24 cellular contexts compared by ENCODE assay signal in the genomic region with DNA sequence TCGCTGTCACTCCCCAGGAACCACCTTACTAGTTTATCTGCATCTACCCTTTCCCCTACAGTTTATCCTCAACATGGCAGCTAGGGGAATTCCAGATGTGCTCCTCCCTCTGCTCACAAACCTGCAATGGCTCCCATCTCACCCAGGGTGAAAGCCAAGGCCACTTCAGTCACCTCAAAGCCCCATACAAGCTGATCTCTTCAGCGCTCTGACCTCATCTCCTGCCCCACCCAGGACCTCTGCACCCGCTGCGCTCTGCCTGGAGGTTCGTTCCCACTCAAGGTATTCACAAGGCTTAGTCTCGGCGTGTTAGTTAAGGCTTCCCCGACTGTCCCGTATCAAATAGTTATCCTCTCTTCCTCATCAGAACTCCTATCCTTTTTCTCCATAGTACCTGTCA. TPM values are rescaled to one million over a fixed set of nuclear protein-coding genes. Genes with fewer than 3 reads are reported as not detected.
DNase-seq lines count a peak whose midpoint lies in the region; ATAC-seq, FAIRE-seq and TF ChIP-seq lines count a peak whose summit lies in the region.
"Had no signal": no experiment of that assay in that cellular context is flagged by ENCODE, and none has a peak within 500 bp of the region (broad histone marks: within the 10 kb centered on the region; RNA-seq: fewer than 3 reads in every experiment).

No MANE protein-coding gene starts in this region.

- DNase-seq in T-helper 1 cell (no peak), astrocyte (ENCODE audit: low read depth) (no peak), OCI-LY7 (ENCODE audit: low spot score) (no peak), trophoblast cell (no peak)
- no peak for DNase-seq in CD8-positive, alpha-beta T cell
- DNase-seq in naive thymus-derived CD8-positive, alpha-beta T cell = no peak
- DNase-seq: activated CD4-positive, CD25-positive, alpha-beta regulatory T cell; activated CD8-positive, alpha-beta memory T cell treated with anti-CD3 and anti-CD28 coated beads for 24 hours; left ventricle myocardium superior; NCI-H1417; NCI-H82; nephron progenitor cell; OCI-M1; stimulated activated CD4-positive, alpha-beta T cell treated with anti-CD3 and anti-CD28 coated beads, Interleukin-12 subunit alpha, Interleukin-12 subunit beta, amount 100 ng/mL, for 4 hours; stimulated activated CD4-positive, alpha-beta T cell treated with anti-CD3 and anti-CD28 coated beads, Interleukin-4, amount 100 ng/mL, for 24 hours; stimulated activated naive CD8-positive, alpha-beta T cell treated with anti-CD3 and anti-CD28 coated beads, Interleukin-15, Interleukin-2, amounts not matched to agents 100 U/mL and 50 U/mL, for 24 hours had no signal

- H3K27ac ChIP-seq in CD8-positive, alpha-beta T cell (ENCODE audit: low read depth, low read length) = no peak overlapping the region
- no peak overlapping the region for H3K27ac ChIP-seq in astrocyte (ENCODE audit: low read depth, low read length)
- no peak overlapping the region for H3K27ac ChIP-seq in OCI-LY7 (ENCODE audit: low read depth, low read length, poor library complexity, severe bottlenecking)
- H3K27ac ChIP-seq in trophoblast cell (ENCODE audit: low read depth, low read length) = no peak overlapping the region
- H3K27ac ChIP-seq: 22Rv1, right lobe of liver, thoracic aorta had no signal

- H3K36me3 ChIP-seq in CD8-positive, alpha-beta T cell (ENCODE audit: insufficient read depth, low read length) = peaks cover 5% of the 10 kb centered on the region
- H3K36me3 ChIP-seq in astrocyte (ENCODE audit: insufficient read depth, low read length) (no peaks in the 10 kb centered on the region), OCI-LY7 (ENCODE audit: insufficient read depth, low read length) (peaks cover 26% of the 10 kb centered on the region), trophoblast cell (ENCODE audit: control insufficient read depth in 1 of 2, insufficient read depth in 2 of 2, low read length in 2 of 2) (peaks cover 15 to 19% of the 10 kb centered on the region in 2 experiments)

- no peak overlapping the region for H4K91ac ChIP-seq in trophoblast cell (ENCODE audit: low read depth, low read length)

- no peak overlapping the region for H2BK5ac ChIP-seq in trophoblast cell (ENCODE audit: low read depth, low read length, poor library complexity)

- H3K18ac ChIP-seq in trophoblast cell (ENCODE audit: low read length) = no peak overlapping the region

- no CpG with 5 or more reads among the region's 9 CpGs for WGBS in trophoblast cell (ENCODE audit: extremely low coverage, insufficient coverage, insufficient read length)

- H3K9me3 ChIP-seq in CD8-positive, alpha-beta T cell (ENCODE audit: low read length) = no peaks in the 10 kb centered on the region
- H3K9me3 ChIP-seq in astrocyte (ENCODE audit: insufficient read depth, low read depth, low read length) (no peaks in the 10 kb centered on the region), OCI-LY7 (ENCODE audit: low read length) (no peaks in the 10 kb centered on the region), trophoblast cell (ENCODE audit: insufficient read depth, low read depth, low read length) (no peaks in the 10 kb centered on the region)
- H3K9me3 ChIP-seq: right lobe of liver, thoracic aorta had no signal

- no peaks in the 10 kb centered on the region for H3K4me1 ChIP-seq in CD8-positive, alpha-beta T cell (ENCODE audit: insufficient read depth, low read length)
- H3K4me1 ChIP-seq in astrocyte (ENCODE audit: insufficient read depth, low read length) (no peaks in the 10 kb centered on the region), OCI-LY7 (ENCODE audit: insufficient read depth, low read length, poor library complexity, severe bottlenecking) (no peaks in the 10 kb centered on the region), trophoblast cell (ENCODE audit: control insufficient read depth in 1 of 2, insufficient read depth in 2 of 2, low read length in 2 of 2) (no peaks in the 10 kb centered on the region)
- H3K4me1 ChIP-seq: right lobe of liver had no signal

- no peak for FAIRE-seq in astrocyte (lab: Jason Lieb, UNC)
- FAIRE-seq: islet of Langerhans had no signal

- no peak overlapping the region for H3K14ac ChIP-seq in trophoblast cell (ENCODE audit: low read length)

- H3K4ac ChIP-seq in trophoblast cell (ENCODE audit: low read depth, low read length) = no peak overlapping the region

- H3K9me3 Mint-ChIP-seq in T-helper 1 cell treated with Interleukin-12 subunit alpha and Interleukin-12 subunit beta and Interleukin-4 antibody, amounts not matched to agents 30 μg/mL and 1 μg/mL, for 36 hours = no peaks in the 10 kb centered on the region
- no peaks in the 10 kb centered on the region for H3K9me3 Mint-ChIP-seq in CD8-positive, alpha-beta T cell
- H3K9me3 Mint-ChIP-seq in astrocyte (ENCODE audit: unreplicated experiment) = no peaks in the 10 kb centered on the region
- H3K9me3 Mint-ChIP-seq in naive thymus-derived CD8-positive, alpha-beta T cell = no peaks in the 10 kb centered on the region
- H3K9me3 Mint-ChIP-seq: nephron progenitor cell had no signal

- peaks cover 9% of the 10 kb centered on the region for H3K79me2 ChIP-seq in astrocyte (ENCODE audit: insufficient read depth, low read length)
- H3K79me2 ChIP-seq in OCI-LY7 (ENCODE audit: insufficient read depth, low read depth, low read length) = no peaks in the 10 kb centered on the region
- H3K79me2 ChIP-seq in trophoblast cell (ENCODE audit: control insufficient read depth, insufficient read depth, low read length, poor library complexity) = no peaks in the 10 kb centered on the region

- H3K27me3 Mint-ChIP-seq in T-helper 1 cell treated with Interleukin-12 subunit alpha and Interleukin-12 subunit beta and Interleukin-4 antibody, amounts not matched to agents 30 μg/mL and 1 μg/mL, for 36 hours (ENCODE audit: low read depth) = no peaks in the 10 kb centered on the region
- H3K27me3 Mint-ChIP-seq in CD8-positive, alpha-beta T cell (ENCODE audit: low read depth) = no peaks in the 10 kb centered on the region
- no peaks in the 10 kb centered on the region for H3K27me3 Mint-ChIP-seq in astrocyte (ENCODE audit: low read depth, unreplicated experiment)
- H3K27me3 Mint-ChIP-seq in naive thymus-derived CD8-positive, alpha-beta T cell = no peaks in the 10 kb centered on the region

- BruUV-seq in OCI-LY7 (replicated peaks; lab: Mats Ljungman, UMichigan) = no TSS peak

- H3K79me1 ChIP-seq in trophoblast cell (ENCODE audit: low read length) = no peaks in the 10 kb centered on the region

- no peak for TF ChIP-seq CTCF in CD8-positive, alpha-beta T cell (IDR thresholded peaks at IDR 0.05)
- TF ChIP-seq CTCF in astrocyte (IDR thresholded peaks at IDR 0.05; ENCODE audit: insufficient read depth, low read depth, low read length) = no peak
- TF ChIP-seq CTCF in OCI-LY7 (conservative IDR thresholded peaks at IDR 0.05; ENCODE audit: low read length) = no peak

- POLR2A ChIA-PET in CD8-positive, alpha-beta T cell (lab: Charles Lee) = no interaction called here
- POLR2A ChIA-PET in naive thymus-derived CD8-positive, alpha-beta T cell (lab: Charles Lee) = no interaction called here
- POLR2A ChIA-PET in OCI-LY7 (lab: Charles Lee) = no interaction called here

- no peak overlapping the region for H4K12ac ChIP-seq in trophoblast cell (ENCODE audit: low read depth, low read length)

- peaks cover 9% of the 10 kb centered on the region for H3K4me1 Mint-ChIP-seq in T-helper 1 cell treated with Interleukin-12 subunit alpha and Interleukin-12 subunit beta and Interleukin-4 antibody, amounts not matched to agents 30 μg/mL and 1 μg/mL, for 36 hours (ENCODE audit: low read depth)
- H3K4me1 Mint-ChIP-seq in CD8-positive, alpha-beta T cell (ENCODE audit: low read depth) = no peaks in the 10 kb centered on the region
- peaks cover 15% of the 10 kb centered on the region for H3K4me1 Mint-ChIP-seq in astrocyte (ENCODE audit: low read depth, unreplicated experiment)
- peaks cover 0 to 15% (median 4%) of the 10 kb centered on the region in 4 donors for H3K4me1 Mint-ChIP-seq in naive thymus-derived CD8-positive, alpha-beta T cell

- H3K4me2 ChIP-seq in astrocyte (ENCODE audit: low read length) = no peak overlapping the region
- no peak overlapping the region for H3K4me2 ChIP-seq in OCI-LY7 (ENCODE audit: low read length)
- H3K4me2 ChIP-seq in trophoblast cell (ENCODE audit: low read length) = no peak overlapping the region

- no peak overlapping the region for H3K4me3 ChIP-seq in CD8-positive, alpha-beta T cell (ENCODE audit: low read depth, low read length)
- H3K4me3 ChIP-seq in astrocyte (ENCODE audit: insufficient read depth, low read depth, low read length) (no peak overlapping the region), OCI-LY7 (ENCODE audit: low read depth, low read length, poor library complexity, severe bottlenecking) (no peak overlapping the region), trophoblast cell (ENCODE audit: low read depth, low read length) (no peak overlapping the region)
- H3K4me3 ChIP-seq: right lobe of liver, thoracic aorta had no signal

- H3K9ac ChIP-seq in astrocyte (ENCODE audit: low read length) = no peak overlapping the region
- H3K9ac ChIP-seq in trophoblast cell (ENCODE audit: low read length) = no peak overlapping the region

- no peaks in the 10 kb centered on the region for H3K9me2 ChIP-seq in OCI-LY7 (ENCODE audit: insufficient read depth, low read length)

- peak overlapping the region; percentile 56 for H3K27ac Mint-ChIP-seq in T-helper 1 cell treated with Interleukin-12 subunit alpha and Interleukin-12 subunit beta and Interleukin-4 antibody, amounts not matched to agents 30 μg/mL and 1 μg/mL, for 36 hours
- peak overlapping the region; percentile 7 for H3K27ac Mint-ChIP-seq in CD8-positive, alpha-beta T cell
- peak overlapping the region; percentile 23 for H3K27ac Mint-ChIP-seq in astrocyte (ENCODE audit: unreplicated experiment)
- H3K27ac Mint-ChIP-seq in naive thymus-derived CD8-positive, alpha-beta T cell = peak overlapping the region in 7 of 10 donors; percentile 31 to 85 (median 41)
- H3K27ac Mint-ChIP-seq: nephron progenitor cell had no signal

- H2AFZ ChIP-seq in astrocyte (ENCODE audit: low read depth, low read length) = no peak overlapping the region
- no peak overlapping the region for H2AFZ ChIP-seq in OCI-LY7 (ENCODE audit: low read length)
- no peak overlapping the region for H2AFZ ChIP-seq in trophoblast cell (ENCODE audit: insufficient read depth, low read length, poor library complexity)

- peaks cover 48% of the 10 kb centered on the region for H4K20me1 ChIP-seq in astrocyte (ENCODE audit: insufficient read depth, low read length)
- H4K20me1 ChIP-seq in OCI-LY7 (ENCODE audit: insufficient read depth, low read length) = no peaks in the 10 kb centered on the region

- no peak overlapping the region for H2BK120ac ChIP-seq in trophoblast cell (ENCODE audit: insufficient read depth, low read length, poor library complexity)

- intact Hi-C loops in CD8-positive, alpha-beta T cell (cut with DNase I, micrococcal nuclease) = no loop called here
- intact Hi-C loops in OCI-LY7 (cut with micrococcal nuclease; ENCODE audit: unreplicated experiment) = no loop called here

- H3K4me3 Mint-ChIP-seq in T-helper 1 cell treated with Interleukin-12 subunit alpha and Interleukin-12 subunit beta and Interleukin-4 antibody, amounts not matched to agents 30 μg/mL and 1 μg/mL, for 36 hours = no peak overlapping the region
- no peak overlapping the region for H3K4me3 Mint-ChIP-seq in CD8-positive, alpha-beta T cell
- no peak overlapping the region for H3K4me3 Mint-ChIP-seq in astrocyte (ENCODE audit: unreplicated experiment)
- H3K4me3 Mint-ChIP-seq in naive thymus-derived CD8-positive, alpha-beta T cell = no peak overlapping the region
- H3K4me3 Mint-ChIP-seq: nephron progenitor cell had no signal

- no peak overlapping the region for H2AK5ac ChIP-seq in trophoblast cell (ENCODE audit: low read length)

- ATAC-seq in CD8-positive, alpha-beta T cell = no peak
- ATAC-seq in naive thymus-derived CD8-positive, alpha-beta T cell = no peak
- ATAC-seq in GM18867 (IDR thresholded peaks at IDR 0.05; ENCODE audit: unreplicated experiment) = no peak
- ATAC-seq: stimulated activated naive CD8-positive, alpha-beta T cell treated with anti-CD3 and anti-CD28 coated beads, Interleukin-15, Interleukin-2, amounts not matched to agents 100 U/mL and 50 U/mL, for 24 hours had no signal

- H3K27me3 ChIP-seq in CD8-positive, alpha-beta T cell (ENCODE audit: insufficient read depth, low read length) = no peaks in the 10 kb centered on the region
- H3K27me3 ChIP-seq in astrocyte (ENCODE audit: insufficient read depth, low read length) (no peaks in the 10 kb centered on the region), trophoblast cell (ENCODE audit: insufficient read depth, low read length) (no peaks in the 10 kb centered on the region)
- H3K27me3 ChIP-seq: right lobe of liver had no signal

- H3K23ac ChIP-seq in trophoblast cell (ENCODE audit: low read length) = no peak overlapping the region

- H3K36me3 Mint-ChIP-seq in T-helper 1 cell treated with Interleukin-12 subunit alpha and Interleukin-12 subunit beta and Interleukin-4 antibody, amounts not matched to agents 30 μg/mL and 1 μg/mL, for 36 hours (ENCODE audit: low read depth) = peaks cover 10% of the 10 kb centered on the region
- H3K36me3 Mint-ChIP-seq in CD8-positive, alpha-beta T cell = peaks cover 45% of the 10 kb centered on the region
- H3K36me3 Mint-ChIP-seq in astrocyte (ENCODE audit: low read depth, unreplicated experiment) = peaks cover 13% of the 10 kb centered on the region
- H3K36me3 Mint-ChIP-seq in naive thymus-derived CD8-positive, alpha-beta T cell = peaks cover 0 to 23% (median 0%) of the 10 kb centered on the region in 3 donors

- H4K8ac ChIP-seq in trophoblast cell (ENCODE audit: low read depth, low read length) = no peak overlapping the region

- CTCF ChIA-PET in CD8-positive, alpha-beta T cell (lab: Charles Lee) = no interaction called here
- CTCF ChIA-PET in OCI-LY7 (lab: Charles Lee; ENCODE audit: unreplicated experiment) = no interaction called here

- H2BK12ac ChIP-seq in trophoblast cell (ENCODE audit: low read length) = no peak overlapping the region

RNA-seq across cellular contexts. Expression of a gene that starts 28.6 kb away (rescaled TPM):
- total RNA-seq in CD8-positive, alpha-beta T cell = under 1 TPM; 0.22 to 0.43 TPM
- total RNA-seq in astrocyte (0.14 and 0.16 TPM in 2 replicates), OCI-LY7 (2022) (0.34 and 0.52 TPM in 2 replicates)
- not detected for total RNA-seq in naive thymus-derived CD8-positive, alpha-beta T cell
- not detected for polyA plus RNA-seq in naive thymus-derived CD8-positive, alpha-beta T cell
- 0.36 and 0.54 TPM in 2 replicates for total RNA-seq in OCI-LY7 (2014; rRNA removed; shearing (Covaris generic))
- polyA plus RNA-seq in trophoblast cell (2013) = 0.18 and 0.30 TPM in 2 replicates
- total RNA-seq: G401, IMR-90, left ventricle myocardium superior, right lobe of liver, thoracic aorta had no signal
